ENCODE assay signal across 8 cellular contexts in genomic region chr3:44555753-44556152, GRCh38. TPM values are rescaled to one million over a fixed set of nuclear protein-coding genes. Genes with fewer than 3 reads are reported as not detected.
A peak's percentile ranks its signal among the peaks of the same experiment; 100 is the strongest.
DNase-seq lines count a peak whose midpoint lies in the region; ATAC-seq and TF ChIP-seq lines count a peak whose summit lies in the region.

No MANE protein-coding gene starts in this region.

- ATAC-seq in naive thymus-derived CD8-positive, alpha-beta T cell, result peak; percentile 13 to 23
- ATAC-seq in GM21825 (IDR thresholded peaks at IDR 0.05; ENCODE audit: unreplicated experiment), result no peak

- H3K27ac ChIP-seq in coronary artery, result no peak overlapping the region

- H3K27ac Mint-ChIP-seq in naive thymus-derived CD8-positive, alpha-beta T cell, result peak overlapping the region; percentile 15 to 96 (median 92)

- H3K4me1 Mint-ChIP-seq in naive thymus-derived CD8-positive, alpha-beta T cell, result peaks cover 11 to 32% (median 28%) of the 10 kb centered on the region in 4 donors

- POLR2A ChIA-PET in naive thymus-derived CD8-positive, alpha-beta T cell (lab: Charles Lee), result interaction anchor here (0.6 to 2.8 kb wide), 4 partner anchors 45 to 309 kb away, joined by 3 to 12 read pairs (median 6); partner anchors contain the start of gene TCAIM

- H3K36me3 Mint-ChIP-seq in naive thymus-derived CD8-positive, alpha-beta T cell, result peaks cover 14 to 28% (median 19%) of the 10 kb centered on the region in 3 donors

- intact Hi-C loops in posterior vena cava (cut with DNase I), result loop anchor here in 1 of 2 donors (10.0 kb wide), 1 partner anchor 69 kb away; the partner anchor contains the start of gene ZNF197

- H3K4me3 Mint-ChIP-seq in naive thymus-derived CD8-positive, alpha-beta T cell, result peak overlapping the region; percentile 85 to 96 (median 92)

- no peaks in the 10 kb centered on the region for H3K9me3 ChIP-seq in BE2C

- peaks cover 0 to 11% (median 4%) of the 10 kb centered on the region in 5 donors for H3K27me3 Mint-ChIP-seq in naive thymus-derived CD8-positive, alpha-beta T cell

- H3K27me3 ChIP-seq in BE2C, result no peaks in the 10 kb centered on the region

- DNase-seq in BE2C, result no peak
- DNase-seq in HuH-7.5 (ENCODE audit: low spot score), result peak; percentile 25
- no peak for DNase-seq in coronary artery (ENCODE audit: low spot score)
- DNase-seq in naive thymus-derived CD8-positive, alpha-beta T cell, result peak in 2 of 10 donors; percentile 1 to 5
- no peak for DNase-seq in GOT3 (lab: John Stamatoyannopoulos, UW)
- no peak for DNase-seq in posterior vena cava (ENCODE audit: low spot score)
- no peak for DNase-seq in SIG-M5 treated with dmso at 0.1 percent for 504 hours (lab: John Stamatoyannopoulos, UW; ENCODE audit: unreplicated experiment)

- H3K36me3 ChIP-seq in BE2C, result no peaks in the 10 kb centered on the region; the same call in 1 of the 2 replicates

- no peak for TF ChIP-seq CTCF in BE2C (IDR thresholded peaks at IDR 0.05; ENCODE audit: low read depth, low read length)
- TF ChIP-seq CTCF in coronary artery (IDR thresholded peaks at IDR 0.05), result no peak

- peaks cover 0 to 6% (median 0%) of the 10 kb centered on the region in 9 donors for H3K9me3 Mint-ChIP-seq in naive thymus-derived CD8-positive, alpha-beta T cell

- H3K4me3 ChIP-seq in BE2C (ENCODE audit: low read depth, low read length), result peak overlapping the region; percentile 61
- peak overlapping the region; percentile 78 for H3K4me3 ChIP-seq in coronary artery

- no peaks in the 10 kb centered on the region for H3K4me1 ChIP-seq in BE2C

RNA-seq across cellular contexts. Expression of gene ZKSCAN7, which starts 0.8 kb away (rescaled TPM):
- polyA plus RNA-seq in BE2C (2012; ENCODE audit: insufficient read depth, insufficient read length, low read depth), result 2.8 TPM
- total RNA-seq in naive thymus-derived CD8-positive, alpha-beta T cell, result 10 to 100 TPM in 1 of 2 experiments, 1 to 10 TPM in 1; 6.7 to 10.5 TPM
- polyA plus RNA-seq in naive thymus-derived CD8-positive, alpha-beta T cell, result 1 to 10 TPM; 2.6 to 5.9 (median 5.1) TPM
- total RNA-seq in posterior vena cava, result 1 to 10 TPM; 2.3 to 3.9 TPM

RNA-seq across cellular contexts. Expression of gene ZNF660, which starts 29.0 kb away (rescaled TPM):
- 1.1 TPM for polyA plus RNA-seq in BE2C (2012; ENCODE audit: insufficient read depth, insufficient read length, low read depth)
- 1 to 10 TPM; 1.7 to 1.9 TPM for total RNA-seq in naive thymus-derived CD8-positive, alpha-beta T cell
- polyA plus RNA-seq in naive thymus-derived CD8-positive, alpha-beta T cell, result under 1 TPM in 2 of 3 donors, not detected in 1; 0.28 to 0.99 TPM
- total RNA-seq in posterior vena cava, result 1 to 10 TPM; 6.2 to 7.7 TPM
